1 cellular context compared by ENCODE assay signal in the genomic region with DNA sequence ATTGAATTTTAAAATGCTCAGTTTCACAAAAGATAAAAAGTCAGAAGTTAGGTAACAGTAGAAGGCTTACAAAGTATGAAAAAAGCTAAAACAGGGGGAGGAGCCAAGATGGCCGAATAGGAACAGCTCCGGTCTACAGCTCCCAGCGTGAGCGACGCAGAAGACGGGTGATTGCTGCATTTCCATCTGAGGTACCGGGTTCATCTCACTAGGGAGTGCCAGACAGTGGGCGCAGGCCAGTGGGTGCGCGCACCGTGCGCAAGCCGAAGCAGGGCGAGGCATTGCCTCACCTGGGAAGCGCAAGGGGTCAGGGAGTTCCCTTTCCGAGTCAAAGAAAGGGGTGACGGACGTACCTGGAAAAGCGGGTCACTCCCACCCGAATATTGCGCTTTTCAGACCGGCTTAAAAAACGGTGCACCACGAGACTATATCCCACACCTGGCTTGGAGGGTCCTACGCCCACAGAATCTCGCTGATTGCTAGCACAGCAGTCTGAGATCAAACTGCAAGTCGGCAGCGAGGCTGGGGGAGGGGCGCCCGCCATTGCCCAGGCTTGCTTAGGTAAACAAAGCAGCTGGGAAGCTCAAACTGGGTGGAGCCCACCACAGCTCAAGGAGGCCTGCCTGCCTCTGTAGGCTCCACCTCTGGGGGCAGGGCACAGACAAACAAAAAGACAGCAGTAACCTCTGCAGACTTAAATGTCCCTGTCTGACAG.
TF ChIP-seq lines count a peak whose summit lies in the region.
"Not testable (repeated sequence)": the region's sequence is repeated elsewhere in the genome, so short reads cannot be mapped to it uniquely, and the experiment has no call there.

No MANE protein-coding gene starts in this region.

TF ChIP-seq in HepG2, 621 proteins besides CTCF, POLR2A, EP300 and RAD21 (continued from another document):
- TF ChIP-seq, protein P1, sequence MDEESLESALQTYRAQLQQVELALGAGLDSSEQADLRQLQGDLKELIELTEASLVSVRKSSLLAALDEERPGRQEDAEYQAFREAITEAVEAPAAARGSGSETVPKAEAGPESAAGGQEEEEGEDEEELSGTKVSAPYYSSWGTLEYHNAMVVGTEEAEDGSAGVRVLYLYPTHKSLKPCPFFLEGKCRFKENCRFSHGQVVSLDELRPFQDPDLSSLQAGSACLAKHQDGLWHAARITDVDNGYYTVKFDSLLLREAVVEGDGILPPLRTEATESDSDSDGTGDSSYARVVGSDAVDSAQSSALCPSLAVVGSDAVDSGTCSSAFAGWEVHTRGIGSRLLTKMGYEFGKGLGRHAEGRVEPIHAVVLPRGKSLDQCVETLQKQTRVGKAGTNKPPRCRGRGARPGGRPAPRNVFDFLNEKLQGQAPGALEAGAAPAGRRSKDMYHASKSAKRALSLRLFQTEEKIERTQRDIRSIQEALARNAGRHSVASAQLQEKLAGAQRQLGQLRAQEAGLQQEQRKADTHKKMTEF (CRISPR knock-in tag; IDR thresholded peaks at IDR 0.05), result peak; percentile 59; the same call in 1 of the 2 replicates
- TF ChIP-seq, protein P2, sequence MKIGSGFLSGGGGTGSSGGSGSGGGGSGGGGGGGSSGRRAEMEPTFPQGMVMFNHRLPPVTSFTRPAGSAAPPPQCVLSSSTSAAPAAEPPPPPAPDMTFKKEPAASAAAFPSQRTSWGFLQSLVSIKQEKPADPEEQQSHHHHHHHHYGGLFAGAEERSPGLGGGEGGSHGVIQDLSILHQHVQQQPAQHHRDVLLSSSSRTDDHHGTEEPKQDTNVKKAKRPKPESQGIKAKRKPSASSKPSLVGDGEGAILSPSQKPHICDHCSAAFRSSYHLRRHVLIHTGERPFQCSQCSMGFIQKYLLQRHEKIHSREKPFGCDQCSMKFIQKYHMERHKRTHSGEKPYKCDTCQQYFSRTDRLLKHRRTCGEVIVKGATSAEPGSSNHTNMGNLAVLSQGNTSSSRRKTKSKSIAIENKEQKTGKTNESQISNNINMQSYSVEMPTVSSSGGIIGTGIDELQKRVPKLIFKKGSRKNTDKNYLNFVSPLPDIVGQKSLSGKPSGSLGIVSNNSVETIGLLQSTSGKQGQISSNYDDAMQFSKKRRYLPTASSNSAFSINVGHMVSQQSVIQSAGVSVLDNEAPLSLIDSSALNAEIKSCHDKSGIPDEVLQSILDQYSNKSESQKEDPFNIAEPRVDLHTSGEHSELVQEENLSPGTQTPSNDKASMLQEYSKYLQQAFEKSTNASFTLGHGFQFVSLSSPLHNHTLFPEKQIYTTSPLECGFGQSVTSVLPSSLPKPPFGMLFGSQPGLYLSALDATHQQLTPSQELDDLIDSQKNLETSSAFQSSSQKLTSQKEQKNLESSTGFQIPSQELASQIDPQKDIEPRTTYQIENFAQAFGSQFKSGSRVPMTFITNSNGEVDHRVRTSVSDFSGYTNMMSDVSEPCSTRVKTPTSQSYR (CRISPR knock-in tag; IDR thresholded peaks at IDR 0.05; ENCODE audit: borderline replicate concordance), result peak; percentile 80
- TF ChIP-seq HOXA3 (CRISPR knock-in tag; IDR thresholded peaks at IDR 0.05) (peak; percentile 70), GATAD2A (CRISPR knock-in tag; IDR thresholded peaks at IDR 0.05) (peak; percentile 27; the same call in 1 of the 2 replicates), GATAD1 (CRISPR knock-in tag; IDR thresholded peaks at IDR 0.05) (0 out of 2 replicates have a peak, but pooled peaks have one; percentile 17), RFXAP (CRISPR knock-in tag; IDR thresholded peaks at IDR 0.05; ENCODE audit: borderline replicate concordance) (0 out of 2 replicates have a peak, but pooled peaks have one; percentile 29), KMT2A (CRISPR knock-in tag; IDR thresholded peaks at IDR 0.05) (peak; percentile 44; the same call in 1 of the 2 replicates), YEATS4 (CRISPR knock-in tag; IDR thresholded peaks at IDR 0.05; ENCODE audit: borderline replicate concordance) (peak; percentile 53), MYC (CRISPR knock-in tag; IDR thresholded peaks at IDR 0.05; ENCODE audit: borderline replicate concordance) (peak; percentile 44; the same call in 1 of the 2 replicates), NFKB2 (CRISPR knock-in tag; IDR thresholded peaks at IDR 0.05; ENCODE audit: borderline replicate concordance) (peak; percentile 62; the same call in 1 of the 2 replicates), MED1 (CRISPR knock-in tag; IDR thresholded peaks at IDR 0.05) (0 out of 2 replicates have a peak, but pooled peaks have one; percentile 25), ZSCAN9 (CRISPR knock-in tag; IDR thresholded peaks at IDR 0.05; ENCODE audit: borderline replicate concordance) (0 out of 2 replicates have a peak, but pooled peaks have one; percentile 24), GABPB1 (CRISPR knock-in tag; IDR thresholded peaks at IDR 0.05) (peak; percentile 62), ZFP90 (CRISPR knock-in tag; IDR thresholded peaks at IDR 0.05; ENCODE audit: borderline replicate concordance) (peak; percentile 53; the same call in 1 of the 2 replicates), RBFOX2 (IDR thresholded peaks at IDR 0.05; ENCODE audit: low read depth, low read length) (peak; percentile 48), THAP11 (CRISPR knock-in tag; IDR thresholded peaks at IDR 0.05) (0 out of 2 replicates have a peak, but pooled peaks have one; percentile 12), FOSL2 (CRISPR knock-in tag; IDR thresholded peaks at IDR 0.05) (peak; percentile 33; the same call in 1 of the 2 replicates), KLF12 (CRISPR knock-in tag; IDR thresholded peaks at IDR 0.05; ENCODE audit: borderline replicate concordance) (peak; percentile 72; the same call in 1 of the 2 replicates), SALL1 (CRISPR knock-in tag; IDR thresholded peaks at IDR 0.05) (0 out of 2 replicates have a peak, but pooled peaks have one; percentile 29), ZNF232 (CRISPR knock-in tag; IDR thresholded peaks at IDR 0.05; ENCODE audit: borderline replicate concordance) (0 out of 2 replicates have a peak, but pooled peaks have one; percentile 45), SP5 (CRISPR knock-in tag; IDR thresholded peaks at IDR 0.05; ENCODE audit: borderline replicate concordance, low read depth) (peak; percentile 7; the same call in 1 of the 2 replicates), TAF1 (CRISPR knock-in tag; IDR thresholded peaks at IDR 0.05) (peak; percentile 72), GABPA (CRISPR knock-in tag; IDR thresholded peaks at IDR 0.05; ENCODE audit: low read depth) (peak; percentile 15; the same call in 1 of the 2 replicates), POLR2AphosphoS5 (IDR thresholded peaks at IDR 0.05; ENCODE audit: low read depth, low read length) (peak; percentile 35; the same call in 1 of the 2 replicates), SP1 (CRISPR knock-in tag; IDR thresholded peaks at IDR 0.05) (0 out of 2 replicates have a peak, but pooled peaks have one; percentile 12), HOXA5 (CRISPR knock-in tag; IDR thresholded peaks at IDR 0.05) (0 out of 2 replicates have a peak, but pooled peaks have one; percentile 23), BRD4 (CRISPR knock-in tag; IDR thresholded peaks at IDR 0.05) (0 out of 2 replicates have a peak, but pooled peaks have one; percentile 79)
- TF ChIP-seq, protein P3, sequence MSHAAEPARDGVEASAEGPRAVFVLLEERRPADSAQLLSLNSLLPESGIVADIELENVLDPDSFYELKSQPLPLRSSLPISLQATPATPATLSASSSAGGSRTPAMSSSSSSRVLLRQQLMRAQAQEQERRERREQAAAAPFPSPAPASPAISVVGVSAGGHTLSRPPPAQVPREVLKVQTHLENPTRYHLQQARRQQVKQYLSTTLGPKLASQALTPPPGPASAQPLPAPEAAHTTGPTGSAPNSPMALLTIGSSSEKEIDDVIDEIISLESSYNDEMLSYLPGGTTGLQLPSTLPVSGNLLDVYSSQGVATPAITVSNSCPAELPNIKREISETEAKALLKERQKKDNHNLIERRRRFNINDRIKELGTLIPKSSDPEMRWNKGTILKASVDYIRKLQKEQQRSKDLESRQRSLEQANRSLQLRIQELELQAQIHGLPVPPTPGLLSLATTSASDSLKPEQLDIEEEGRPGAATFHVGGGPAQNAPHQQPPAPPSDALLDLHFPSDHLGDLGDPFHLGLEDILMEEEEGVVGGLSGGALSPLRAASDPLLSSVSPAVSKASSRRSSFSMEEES (CRISPR knock-in tag; IDR thresholded peaks at IDR 0.05), result peak; percentile 31; the same call in 1 of the 2 replicates
- TF ChIP-seq, protein P4, sequence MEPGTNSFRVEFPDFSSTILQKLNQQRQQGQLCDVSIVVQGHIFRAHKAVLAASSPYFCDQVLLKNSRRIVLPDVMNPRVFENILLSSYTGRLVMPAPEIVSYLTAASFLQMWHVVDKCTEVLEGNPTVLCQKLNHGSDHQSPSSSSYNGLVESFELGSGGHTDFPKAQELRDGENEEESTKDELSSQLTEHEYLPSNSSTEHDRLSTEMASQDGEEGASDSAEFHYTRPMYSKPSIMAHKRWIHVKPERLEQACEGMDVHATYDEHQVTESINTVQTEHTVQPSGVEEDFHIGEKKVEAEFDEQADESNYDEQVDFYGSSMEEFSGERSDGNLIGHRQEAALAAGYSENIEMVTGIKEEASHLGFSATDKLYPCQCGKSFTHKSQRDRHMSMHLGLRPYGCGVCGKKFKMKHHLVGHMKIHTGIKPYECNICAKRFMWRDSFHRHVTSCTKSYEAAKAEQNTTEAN (CRISPR knock-in tag; conservative IDR thresholded peaks at IDR 0.05), result 0 out of 2 replicates have a peak, but pooled peaks have one; percentile 29
- TF ChIP-seq, protein P5, sequence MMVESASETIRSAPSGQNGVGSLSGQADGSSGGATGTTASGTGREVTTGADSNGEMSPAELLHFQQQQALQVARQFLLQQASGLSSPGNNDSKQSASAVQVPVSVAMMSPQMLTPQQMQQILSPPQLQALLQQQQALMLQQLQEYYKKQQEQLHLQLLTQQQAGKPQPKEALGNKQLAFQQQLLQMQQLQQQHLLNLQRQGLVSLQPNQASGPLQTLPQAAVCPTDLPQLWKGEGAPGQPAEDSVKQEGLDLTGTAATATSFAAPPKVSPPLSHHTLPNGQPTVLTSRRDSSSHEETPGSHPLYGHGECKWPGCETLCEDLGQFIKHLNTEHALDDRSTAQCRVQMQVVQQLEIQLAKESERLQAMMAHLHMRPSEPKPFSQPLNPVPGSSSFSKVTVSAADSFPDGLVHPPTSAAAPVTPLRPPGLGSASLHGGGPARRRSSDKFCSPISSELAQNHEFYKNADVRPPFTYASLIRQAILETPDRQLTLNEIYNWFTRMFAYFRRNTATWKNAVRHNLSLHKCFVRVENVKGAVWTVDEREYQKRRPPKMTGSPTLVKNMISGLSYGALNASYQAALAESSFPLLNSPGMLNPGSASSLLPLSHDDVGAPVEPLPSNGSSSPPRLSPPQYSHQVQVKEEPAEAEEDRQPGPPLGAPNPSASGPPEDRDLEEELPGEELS (CRISPR knock-in tag; IDR thresholded peaks at IDR 0.05), result peak; percentile 28; the same call in 1 of the 2 replicates
- TF ChIP-seq, protein P6, sequence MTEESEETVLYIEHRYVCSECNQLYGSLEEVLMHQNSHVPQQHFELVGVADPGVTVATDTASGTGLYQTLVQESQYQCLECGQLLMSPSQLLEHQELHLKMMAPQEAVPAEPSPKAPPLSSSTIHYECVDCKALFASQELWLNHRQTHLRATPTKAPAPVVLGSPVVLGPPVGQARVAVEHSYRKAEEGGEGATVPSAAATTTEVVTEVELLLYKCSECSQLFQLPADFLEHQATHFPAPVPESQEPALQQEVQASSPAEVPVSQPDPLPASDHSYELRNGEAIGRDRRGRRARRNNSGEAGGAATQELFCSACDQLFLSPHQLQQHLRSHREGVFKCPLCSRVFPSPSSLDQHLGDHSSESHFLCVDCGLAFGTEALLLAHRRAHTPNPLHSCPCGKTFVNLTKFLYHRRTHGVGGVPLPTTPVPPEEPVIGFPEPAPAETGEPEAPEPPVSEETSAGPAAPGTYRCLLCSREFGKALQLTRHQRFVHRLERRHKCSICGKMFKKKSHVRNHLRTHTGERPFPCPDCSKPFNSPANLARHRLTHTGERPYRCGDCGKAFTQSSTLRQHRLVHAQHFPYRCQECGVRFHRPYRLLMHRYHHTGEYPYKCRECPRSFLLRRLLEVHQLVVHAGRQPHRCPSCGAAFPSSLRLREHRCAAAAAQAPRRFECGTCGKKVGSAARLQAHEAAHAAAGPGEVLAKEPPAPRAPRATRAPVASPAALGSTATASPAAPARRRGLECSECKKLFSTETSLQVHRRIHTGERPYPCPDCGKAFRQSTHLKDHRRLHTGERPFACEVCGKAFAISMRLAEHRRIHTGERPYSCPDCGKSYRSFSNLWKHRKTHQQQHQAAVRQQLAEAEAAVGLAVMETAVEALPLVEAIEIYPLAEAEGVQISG (CRISPR knock-in tag; IDR thresholded peaks at IDR 0.05), result peak; percentile 47
- not testable (repeated sequence) for TF ChIP-seq GABPA (IDR thresholded peaks at IDR 0.05; ENCODE audit: low read depth, low read length); SP1 (IDR thresholded peaks at IDR 0.05)
